Comparison of ENCODE assay signal across 8 cellular contexts in the genomic region with DNA sequence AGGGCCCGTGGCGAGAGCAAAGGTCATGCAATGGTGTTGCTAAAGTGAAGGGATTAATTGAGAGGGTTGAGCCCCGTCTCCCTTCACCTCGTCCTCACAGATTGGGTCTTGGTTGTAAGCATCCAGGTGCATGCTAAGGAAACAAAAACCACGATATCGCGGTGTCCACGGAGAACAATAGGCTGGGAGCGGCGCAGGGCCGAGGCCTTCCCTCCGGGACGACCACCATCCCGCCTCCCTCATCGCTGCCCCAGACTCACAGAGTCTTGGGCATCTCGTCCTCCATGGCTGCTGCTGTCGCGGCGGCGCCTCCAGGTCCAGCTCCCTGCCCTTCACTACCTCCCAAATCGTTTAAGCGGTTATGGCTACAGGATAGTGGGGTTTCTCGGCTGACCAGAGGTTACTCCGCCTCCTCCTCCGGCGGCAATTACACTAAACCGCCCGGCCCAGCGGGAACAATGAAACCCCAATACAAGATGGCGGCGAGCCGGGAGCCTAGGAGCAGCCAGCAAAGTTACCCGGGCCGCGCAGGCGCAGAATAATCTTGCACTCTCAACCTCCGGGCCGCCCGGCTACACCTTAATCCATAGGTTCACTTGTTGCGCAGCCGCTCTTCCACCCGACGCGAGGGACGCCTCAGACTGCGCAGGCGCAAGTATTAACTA. TPM values are rescaled to one million over a fixed set of nuclear protein-coding genes. Genes with fewer than 3 reads are reported as not detected.
DNase-seq lines count a peak whose midpoint lies in the region; ATAC-seq and TF ChIP-seq lines count a peak whose summit lies in the region.

A gene with protein sequence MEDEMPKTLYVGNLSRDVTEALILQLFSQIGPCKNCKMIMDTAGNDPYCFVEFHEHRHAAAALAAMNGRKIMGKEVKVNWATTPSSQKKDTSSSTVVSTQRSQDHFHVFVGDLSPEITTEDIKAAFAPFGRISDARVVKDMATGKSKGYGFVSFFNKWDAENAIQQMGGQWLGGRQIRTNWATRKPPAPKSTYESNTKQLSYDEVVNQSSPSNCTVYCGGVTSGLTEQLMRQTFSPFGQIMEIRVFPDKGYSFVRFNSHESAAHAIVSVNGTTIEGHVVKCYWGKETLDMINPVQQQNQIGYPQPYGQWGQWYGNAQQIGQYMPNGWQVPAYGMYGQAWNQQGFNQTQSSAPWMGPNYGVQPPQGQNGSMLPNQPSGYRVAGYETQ (minus strand): TSS at position 484 of the 665 bp plus-strand sequence. CDS start 198 bp downstream, at position 286.

- intact Hi-C loops in uterus (cut with DNase I; ENCODE audit: low total_unique reads): loop anchor here (5.0 kb wide), 1 partner anchor 56 kb away; a partner anchor contains a TSS

- H3K27me3 Mint-ChIP-seq in T-helper 17 cell: peaks cover 4% of the 10 kb centered on the region

- peak; percentile 87 for TF ChIP-seq POLR2A in GM15510 (IDR thresholded peaks at IDR 0.05; ENCODE audit: borderline replicate concordance, extremely low read depth, insufficient read length)
- TF ChIP-seq POLR2A in uterus (IDR thresholded peaks at IDR 0.05): peak; percentile 52 to 75

- DNase-seq in NCI-H1694 treated with DMSO at 0.1 percent for 48 hours (lab: John Stamatoyannopoulos, UW) (peak; percentile 99), T-helper 17 cell (peak; percentile 97 to 98 (median 97)), amygdala (lab: John Stamatoyannopoulos, UW) (peak; percentile 62 to 98 (median 91)), right atrium auricular region (ENCODE audit: low spot score) (peak; percentile 98), pulmonary artery endothelial cell (ENCODE audit: low read depth, low spot score) (peak; percentile 91), uterus (peak; percentile 97 to 99)

- H3K27me3 ChIP-seq in right atrium auricular region (no peaks in the 10 kb centered on the region), uterus (no peaks in the 10 kb centered on the region)

- H3K27ac Mint-ChIP-seq in T-helper 17 cell: peak within 1 kb of the TSS; percentile 100

- TF ChIP-seq CTCF in right atrium auricular region (IDR thresholded peaks at IDR 0.05) (no peak), uterus (IDR thresholded peaks at IDR 0.05) (no peak)

- H3K36me3 Mint-ChIP-seq in T-helper 17 cell (ENCODE audit: low read depth): peaks cover 13% of the 10 kb centered on the region

- peak within 1 kb of the TSS; percentile 74 to 76 for H3K4me3 ChIP-seq in right atrium auricular region
- H3K4me3 ChIP-seq in uterus: peak within 1 kb of the TSS; percentile 79 to 96

- H3K9me3 ChIP-seq in T-helper 17 cell (ENCODE audit: control insufficient read depth, low read length, poor library complexity, severe bottlenecking) (no peaks in the 10 kb centered on the region), right atrium auricular region (no peaks in the 10 kb centered on the region), uterus (no peaks in the 10 kb centered on the region)

- peak within 1 kb of the TSS; percentile 93 to 96 for H3K27ac ChIP-seq in right atrium auricular region
- H3K27ac ChIP-seq in uterus: peak within 1 kb of the TSS; percentile 98 to 99

- peaks cover 0 to 34% of the 10 kb centered on the region in 2 donors for H3K4me1 ChIP-seq in right atrium auricular region
- H3K4me1 ChIP-seq in uterus: no peaks in the 10 kb centered on the region

- peak within 1 kb of the TSS; percentile 98 for H3K4me3 Mint-ChIP-seq in T-helper 17 cell

- peak; percentile 97 for ATAC-seq in HG02885 (IDR thresholded peaks at IDR 0.05; ENCODE audit: poor library complexity, unreplicated experiment)
- peak; percentile 96 for ATAC-seq in T-helper 17 cell

- H3K36me3 ChIP-seq in right atrium auricular region: no peaks in the 10 kb centered on the region
- no peaks in the 10 kb centered on the region for H3K36me3 ChIP-seq in uterus

- H3K4me1 Mint-ChIP-seq in T-helper 17 cell: peaks cover 32% of the 10 kb centered on the region

RNA-seq across cellular contexts. Expression of the gene that starts here (rescaled TPM):
- 10 to 100 TPM; 68.1 to 78.2 TPM for total RNA-seq in T-helper 17 cell
- total RNA-seq in right atrium auricular region: 10 to 100 TPM; 27.2 to 28.9 TPM
- 136 and 181 TPM in 2 replicates for total RNA-seq in pulmonary artery endothelial cell
- 100 to 1,000 TPM in 3 of 4 donors, 10 to 100 TPM in 1; 86.8 to 514 (median 151) TPM for total RNA-seq in uterus

Comparison
In these comparisons a context has a peak if more than half of its experiments do, and no peak if none do; other contexts are left out.
1. Peak in every context shown above with its lines: DNase-seq, ATAC-seq, H3K4me3 ChIP-seq and H3K27ac ChIP-seq.